ENCODE assay signal across 13 cellular contexts in the genomic region with DNA sequence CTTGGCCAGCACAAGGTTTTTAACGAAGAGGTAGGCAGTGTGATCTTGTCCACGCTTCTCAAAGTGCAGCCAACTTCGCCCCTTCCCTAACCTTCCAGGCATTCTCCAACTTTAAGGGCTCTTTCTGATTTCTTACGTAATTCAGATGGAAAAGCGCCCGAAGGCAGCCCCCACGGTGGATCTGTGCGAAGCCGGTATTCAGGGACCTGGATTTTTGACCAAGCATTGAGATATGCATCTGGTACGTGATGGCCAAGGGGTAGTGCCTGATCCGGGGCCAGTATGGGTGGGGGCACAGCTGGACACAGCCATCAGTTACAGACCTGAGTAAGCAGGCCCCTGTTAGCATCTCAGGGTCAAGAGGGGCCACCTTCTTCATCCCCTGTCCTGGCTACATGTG.
DNase-seq lines count a peak whose midpoint lies in the region; ATAC-seq and TF ChIP-seq lines count a peak whose summit lies in the region.
"Had no signal": no experiment of that assay in that cellular context is flagged by ENCODE, and none has a peak within 500 bp of the region (broad histone marks: within the 10 kb centered on the region; RNA-seq: fewer than 3 reads in every experiment).

No MANE protein-coding gene starts in this region.

- no peaks in the 10 kb centered on the region for H3K9me3 Mint-ChIP-seq in neural progenitor cell

- peak overlapping the region; percentile 60 for H3K4me3 Mint-ChIP-seq in neural progenitor cell

- H3K9me3 ChIP-seq in right atrium auricular region (no peaks in the 10 kb centered on the region), neural progenitor cell (ENCODE audit: low read depth) (no peaks in the 10 kb centered on the region)

- H3F3A ChIP-seq in neural progenitor cell (ENCODE audit: low read depth): no peaks in the 10 kb centered on the region

- H3K27me3 ChIP-seq in right atrium auricular region (no peaks in the 10 kb centered on the region), neural progenitor cell (no peaks in the 10 kb centered on the region), brain microvascular endothelial cell (replicated peaks) (no peaks in the 10 kb centered on the region)

- H3K27me3 Mint-ChIP-seq in neural progenitor cell (ENCODE audit: insufficient read depth, low read depth): peaks cover 2% of the 10 kb centered on the region

- no peaks in the 10 kb centered on the region for H3K79me2 ChIP-seq in neural progenitor cell (ENCODE audit: low read depth)

- in situ Hi-C loops in brain microvascular endothelial cell (cut with HindIII; ENCODE audit: low pct_ligation_motif_present, low sequenced_read_pairs): no loop called here

- no peak overlapping the region for H3K9ac ChIP-seq in neural progenitor cell

- H4K20me1 ChIP-seq in neural progenitor cell (ENCODE audit: low read depth): peaks cover 35% of the 10 kb centered on the region

- no peak overlapping the region for H3K4me2 ChIP-seq in neural progenitor cell
- H3K4me2 ChIP-seq: PC-9 had no signal

- no peak for TF ChIP-seq CTCF in right atrium auricular region (IDR thresholded peaks at IDR 0.05)
- no peak for TF ChIP-seq CTCF in neural progenitor cell (IDR thresholded peaks at IDR 0.05)
- TF ChIP-seq CTCF in brain microvascular endothelial cell (IDR thresholded peaks at IDR 0.05; ENCODE audit: low read depth, low read length, missing control alignments): no peak

- H3K27ac ChIP-seq in right atrium auricular region: no peak overlapping the region
- no peak overlapping the region for H3K27ac ChIP-seq in neural progenitor cell
- H3K27ac ChIP-seq in brain microvascular endothelial cell: no peak overlapping the region
- H3K27ac ChIP-seq: C4-2B, PC-9, RWPE1 had no signal

- no peaks in the 10 kb centered on the region for H3K4me1 Mint-ChIP-seq in neural progenitor cell

- H3K4me3 ChIP-seq in right atrium auricular region (no peak overlapping the region), neural progenitor cell (no peak overlapping the region), brain microvascular endothelial cell (ENCODE audit: low read depth, low read length) (no peak overlapping the region)
- H3K4me3 ChIP-seq: PC-9 had no signal

- intact Hi-C loops in left ventricle myocardium superior (cut with micrococcal nuclease): no loop called here

- peaks cover 8% of the 10 kb centered on the region for H3K36me3 Mint-ChIP-seq in neural progenitor cell

- peak overlapping the region; percentile 8 for H3K27ac Mint-ChIP-seq in neural progenitor cell

- H2AFZ ChIP-seq in neural progenitor cell (replicated peaks): no peak overlapping the region
- H2AFZ ChIP-seq: PC-9 had no signal

- ATAC-seq in left ventricle myocardium superior: no peak

- peaks cover 0 to 31% of the 10 kb centered on the region in 2 donors for H3K4me1 ChIP-seq in right atrium auricular region
- H3K4me1 ChIP-seq in neural progenitor cell: no peaks in the 10 kb centered on the region

- DNase-seq in right atrium auricular region (ENCODE audit: low spot score) (peak; percentile 56), left ventricle myocardium superior (no peak), ecto neural progenitor cell (ENCODE audit: low spot score) (peak; percentile 23), neural progenitor cell (ENCODE audit: low spot score) (no peak), 8988T (no peak), HCEC 1CT (no peak), brain microvascular endothelial cell (no peak)
- DNase-seq: NCI-H1417 treated with DMSO at 0.1 percent for 48 hours, NCI-H187 treated with DMSO at 0.1 percent for 48 hours, PC-9, SIG-M5 had no signal

- H3K36me3 ChIP-seq in right atrium auricular region (no peaks in the 10 kb centered on the region), neural progenitor cell (no peaks in the 10 kb centered on the region), brain microvascular endothelial cell (replicated peaks) (no peaks in the 10 kb centered on the region)

Comparison
In these comparisons a context has a peak if more than half of its experiments do, and no peak if none do; other contexts are left out.
1. DNase-seq: peak in right atrium auricular region (single experiment) and ecto neural progenitor cell (single experiment); none in left ventricle myocardium superior (single experiment), neural progenitor cell (single experiment), 8988T (single experiment), HCEC 1CT (single experiment) and brain microvascular endothelial cell (single experiment).